In genomic region chrX:139204576-139204902, GRCh38 we compare ENCODE assay signal across 8 cellular contexts.
DNase-seq lines count a peak whose midpoint lies in the region; ATAC-seq, FAIRE-seq and TF ChIP-seq lines count a peak whose summit lies in the region.

No MANE protein-coding gene starts in this region.

- H3K4me1 Mint-ChIP-seq in CD4-positive, alpha-beta T cell (ENCODE audit: low read depth): no peaks in the 10 kb centered on the region

- no peaks in the 10 kb centered on the region for H4K20me1 ChIP-seq in PC-3 (ENCODE audit: low read length)

- no peaks in the 10 kb centered on the region for H3K9me3 ChIP-seq in CD4-positive, alpha-beta T cell (ENCODE audit: control insufficient read depth, low read length)
- H3K9me3 ChIP-seq in PC-3 (ENCODE audit: low read length) (no peaks in the 10 kb centered on the region), pancreas (no peaks in the 10 kb centered on the region)

- peak overlapping the region; percentile 87 for H2AFZ ChIP-seq in PC-3 (ENCODE audit: low read length)

- intact Hi-C loops in CD4-positive, alpha-beta T cell (cut with DNase I, micrococcal nuclease): no loop called here
- intact Hi-C loops in PC-3 (cut with micrococcal nuclease): loop anchor here (5.0 to 10.0 kb wide), 4 partner anchors 350 to 533 kb away; no protein-coding TSS in a partner anchor
- intact Hi-C loops in pancreas (cut with DNase I): no loop called here

- H3F3A ChIP-seq in PC-3 (ENCODE audit: low read length, unreplicated experiment): peaks cover 10% of the 10 kb centered on the region

- no peak for ATAC-seq in CD4-positive, alpha-beta T cell (ENCODE audit: poor library complexity)
- ATAC-seq in PC-3: no peak; the same call in 1 of the 2 replicates
- ATAC-seq in pancreas: peak in 3 of 4 donors; percentile 6 to 17 (median 9)
- ATAC-seq in GM21515 (IDR thresholded peaks at IDR 0.05; ENCODE audit: unreplicated experiment): no peak
- no peak for ATAC-seq in GM21619 (IDR thresholded peaks at IDR 0.05; ENCODE audit: unreplicated experiment)

- H3K27ac Mint-ChIP-seq in CD4-positive, alpha-beta T cell: no peak overlapping the region

- no peak overlapping the region for H3K27ac ChIP-seq in CD4-positive, alpha-beta T cell (ENCODE audit: low read depth, low read length)
- no peak overlapping the region for H3K27ac ChIP-seq in PC-3 (ENCODE audit: low read length)
- H3K27ac ChIP-seq in pancreas: peak overlapping the region in 1 of 4 donors; percentile 28

- H3K9me2 ChIP-seq in PC-3 (replicated peaks; ENCODE audit: low read length): no peaks in the 10 kb centered on the region

- peaks cover 29% of the 10 kb centered on the region for H3K27me3 Mint-ChIP-seq in CD4-positive, alpha-beta T cell

- CTCF ChIA-PET in CD4-positive, alpha-beta T cell (lab: Charles Lee): no interaction called here
- CTCF ChIA-PET in PC-3 (lab: Charles Lee): no interaction called here

- H3K4me2 ChIP-seq in PC-3 (ENCODE audit: low read length): peak overlapping the region; percentile 85

- FAIRE-seq in pancreas (lab: Jason Lieb, UNC): no peak

- H3K4me3 ChIP-seq in PC-3 (ENCODE audit: low read length) (peak overlapping the region; percentile 75), fibroblast of the aortic adventitia (ENCODE audit: low read depth, low read length) (peak overlapping the region; percentile 66), pancreas (peak overlapping the region; percentile 20 to 51 (median 32))

- TF ChIP-seq CTCF in CD4-positive, alpha-beta T cell (IDR thresholded peaks at IDR 0.05): no peak
- TF ChIP-seq CTCF in PC-3 (conservative IDR thresholded peaks at IDR 0.05; ENCODE audit: low read depth, low read length) (no peak), fibroblast of the aortic adventitia (IDR thresholded peaks at IDR 0.05; ENCODE audit: insufficient read depth, low read length) (no peak), pancreas (IDR thresholded peaks at IDR 0.05) (no peak)

- H3K36me3 ChIP-seq in PC-3 (ENCODE audit: low read depth, low read length) (no peaks in the 10 kb centered on the region), pancreas (no peaks in the 10 kb centered on the region)

- H3K9ac ChIP-seq in PC-3 (ENCODE audit: low read length): peak overlapping the region; percentile 45; the same call in 1 of the 2 replicates

- no peaks in the 10 kb centered on the region for H3K9me3 Mint-ChIP-seq in CD4-positive, alpha-beta T cell

- H3K4me3 Mint-ChIP-seq in CD4-positive, alpha-beta T cell: peak overlapping the region; percentile 66

- no peaks in the 10 kb centered on the region for H3K36me3 Mint-ChIP-seq in CD4-positive, alpha-beta T cell (ENCODE audit: low read depth)

- POLR2A ChIA-PET in CD4-positive, alpha-beta T cell (lab: Charles Lee): no interaction called here
- POLR2A ChIA-PET in PC-3 (lab: Charles Lee; ENCODE audit: unreplicated experiment): interaction anchor here (1.0 kb wide), 1 partner anchor 10 kb away, joined by 7 read pairs; no protein-coding TSS in a partner anchor

- WGBS in pancreas, 2 donors: 0 to 25% methylated on average over 18 of the region's 18 CpGs

- H3K4me1 ChIP-seq in PC-3 (ENCODE audit: insufficient read depth, low read length) (peaks cover 33% of the 10 kb centered on the region), pancreas (no peaks in the 10 kb centered on the region)

- BruUV-seq in PC-3 (replicated peaks; lab: Mats Ljungman, UMichigan): TSS peak; percentile 40

- H3K27me3 ChIP-seq in CD4-positive, alpha-beta T cell (ENCODE audit: control insufficient read depth, insufficient read depth, low read length): peaks cover 21% of the 10 kb centered on the region
- H3K27me3 ChIP-seq in PC-3 (ENCODE audit: low read length) (no peaks in the 10 kb centered on the region), pancreas (peaks cover 0 to 11% (median 3%) of the 10 kb centered on the region in 4 donors)

- H3K79me2 ChIP-seq in PC-3 (ENCODE audit: low read length): no peaks in the 10 kb centered on the region

- DNase-seq in CD4-positive, alpha-beta T cell: no peak
- no peak for DNase-seq in PC-3
- peak; percentile 6 for DNase-seq in fibroblast of the aortic adventitia (ENCODE audit: low read depth)
- DNase-seq in pancreas: no peak
- no peak for DNase-seq in mucosa of gallbladder (ENCODE audit: low spot score)
- no peak for DNase-seq in NCI-H446 treated with DMSO at 0.1 percent for 48 hours (lab: John Stamatoyannopoulos, UW)

Comparison
In these comparisons a context has a peak if more than half of its experiments do, and no peak if none do; other contexts are left out.
1. ATAC-seq: peak in pancreas (3 of 4); none in CD4-positive, alpha-beta T cell (single experiment), PC-3 (single experiment), GM21515 (single experiment) and GM21619 (single experiment).
2. Peak in every context shown above with its lines, with median percentiles within 50 percentile points of each other: H3K4me3 ChIP-seq.